ENCODE assay signal across 17 cellular contexts in the genomic region with DNA sequence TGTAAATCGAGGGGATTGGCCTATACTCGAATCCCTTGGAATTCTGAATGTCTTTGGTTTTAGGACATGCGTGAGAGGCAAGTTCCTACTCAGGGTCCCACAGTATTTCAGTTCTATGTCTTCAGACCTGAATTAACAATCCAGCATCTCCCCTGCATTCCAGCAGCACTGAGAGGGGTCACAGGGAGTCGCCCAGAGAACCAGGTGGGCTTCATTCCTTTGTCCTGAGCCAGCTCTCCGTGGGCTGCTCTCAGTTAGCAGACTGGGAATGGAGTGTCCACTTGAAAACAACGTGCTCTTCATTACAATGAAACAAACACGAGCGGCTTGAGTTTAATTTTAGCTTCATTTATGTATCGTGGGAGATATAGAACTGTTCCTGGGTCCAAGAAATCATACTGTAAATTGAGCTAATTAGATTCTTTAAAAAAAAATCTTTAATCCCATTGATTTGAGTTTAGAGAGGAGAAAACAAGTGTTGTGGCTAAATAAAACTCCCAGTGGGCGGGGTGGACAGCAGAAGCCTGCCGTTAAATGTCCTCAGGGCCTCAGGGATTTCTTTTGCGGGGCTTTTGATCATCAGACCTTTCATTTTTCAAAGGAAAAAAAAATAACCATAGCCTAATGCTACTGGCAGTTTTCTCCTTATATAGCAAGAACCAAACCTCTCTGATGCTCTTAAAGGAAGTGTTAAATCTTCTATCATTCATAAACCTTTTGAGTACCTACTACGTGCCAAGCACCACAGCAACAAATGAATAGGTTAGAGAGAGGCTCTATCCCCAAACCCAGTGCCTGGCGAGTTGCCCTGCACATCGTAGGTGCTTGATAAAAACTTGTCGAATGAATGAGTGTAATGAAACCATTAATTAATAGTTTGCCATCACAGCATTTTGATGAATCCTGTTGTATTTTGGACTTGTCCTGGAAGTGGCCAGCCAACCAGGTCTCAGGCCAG.
A peak's percentile ranks its signal among the peaks of the same experiment; 100 is the strongest.
DNase-seq lines count a peak whose midpoint lies in the region; ATAC-seq and TF ChIP-seq lines count a peak whose summit lies in the region.
"Had no signal": no experiment of that assay in that cellular context is flagged by ENCODE, and none has a peak within 500 bp of the region (broad histone marks: within the 10 kb centered on the region; RNA-seq: fewer than 3 reads in every experiment).

No MANE protein-coding gene starts in this region.

- H3K4me1 Mint-ChIP-seq in CD8-positive, alpha-beta T cell (ENCODE audit: low read depth): peaks cover 57% of the 10 kb centered on the region
- H3K4me1 Mint-ChIP-seq in neural progenitor cell: peaks cover 54% of the 10 kb centered on the region

- no peak overlapping the region for H3K9ac ChIP-seq in neural progenitor cell

- no peaks in the 10 kb centered on the region for H4K20me1 ChIP-seq in neural progenitor cell (ENCODE audit: low read depth)

- peaks cover 4% of the 10 kb centered on the region for H3K36me3 Mint-ChIP-seq in CD8-positive, alpha-beta T cell
- H3K36me3 Mint-ChIP-seq in neural progenitor cell: peaks cover 3% of the 10 kb centered on the region
- H3K36me3 Mint-ChIP-seq: IgD-negative memory B cell had no signal

- H2AFZ ChIP-seq in neural progenitor cell (replicated peaks): no peak overlapping the region

- no peaks in the 10 kb centered on the region for H3K9me3 Mint-ChIP-seq in CD8-positive, alpha-beta T cell
- no peaks in the 10 kb centered on the region for H3K9me3 Mint-ChIP-seq in neural progenitor cell
- H3K9me3 Mint-ChIP-seq: IgD-negative memory B cell had no signal

- no peak overlapping the region for H3K4me2 ChIP-seq in neural progenitor cell

- H3F3A ChIP-seq in neural progenitor cell (ENCODE audit: low read depth): peaks cover 4% of the 10 kb centered on the region

- no peak overlapping the region for H3K4me3 ChIP-seq in CD8-positive, alpha-beta T cell (ENCODE audit: low read depth, low read length)
- H3K4me3 ChIP-seq in ectodermal cell (ENCODE audit: insufficient read depth, low read depth, low read length) (no peak overlapping the region), neural progenitor cell (no peak overlapping the region)
- H3K4me3 ChIP-seq: lung, testis had no signal

- no peaks in the 10 kb centered on the region for H3K27me3 Mint-ChIP-seq in CD8-positive, alpha-beta T cell (ENCODE audit: low read depth)
- peaks cover 6% of the 10 kb centered on the region for H3K27me3 Mint-ChIP-seq in neural progenitor cell (ENCODE audit: insufficient read depth, low read depth)
- H3K27me3 Mint-ChIP-seq: IgD-negative memory B cell had no signal

- no peaks in the 10 kb centered on the region for H3K27me3 ChIP-seq in CD8-positive, alpha-beta T cell (ENCODE audit: insufficient read depth, low read length)
- no peaks in the 10 kb centered on the region for H3K27me3 ChIP-seq in ectodermal cell (ENCODE audit: control insufficient read depth, insufficient read depth, low read length, poor library complexity, severe bottlenecking)
- H3K27me3 ChIP-seq in neural progenitor cell: no peaks in the 10 kb centered on the region
- H3K27me3 ChIP-seq: testis had no signal

- no peak for ATAC-seq in CD8-positive, alpha-beta T cell

- H3K79me2 ChIP-seq in neural progenitor cell (ENCODE audit: low read depth): no peaks in the 10 kb centered on the region

- 74 to 80% methylated on average over 16 of the region's 16 CpGs for WGBS in ectodermal cell, 2 experiments

- no peak for DNase-seq in CD8-positive, alpha-beta T cell
- DNase-seq in NAMALWA (ENCODE audit: low spot score): peak; percentile 9
- peak; percentile 20 for DNase-seq in neural progenitor cell (ENCODE audit: low spot score)
- DNase-seq in NCI-H2196 (lab: John Stamatoyannopoulos, UW; ENCODE audit: unreplicated experiment): no peak
- DNase-seq in activated effector memory CD4-positive, alpha-beta T cell treated with Interleukin-2 at 50 U/mL for 16 hours: no peak
- no peak for DNase-seq in MV-4-11 (lab: John Stamatoyannopoulos, UW)
- no peak for DNase-seq in NCI-H774 (lab: John Stamatoyannopoulos, UW)
- DNase-seq: activated CD4-positive, alpha-beta T cell treated with anti-CD3 and anti-CD28 coated beads, Interleukin-2, amount 50 U/mL, for 48 hours; DMS53; NCI-H1436 treated with DMSO at 0.1 percent for 48 hours; NCI-H526; stimulated activated CD4-positive, alpha-beta T cell treated with anti-CD3 and anti-CD28 coated beads, Interleukin-12 subunit alpha, Interleukin-12 subunit beta, amount 100 ng/mL, for 4 hours; T-helper 9 cell; testis had no signal

- no peak overlapping the region for H3K4me3 Mint-ChIP-seq in CD8-positive, alpha-beta T cell
- H3K4me3 Mint-ChIP-seq in neural progenitor cell: no peak overlapping the region

- no peaks in the 10 kb centered on the region for H3K36me3 ChIP-seq in CD8-positive, alpha-beta T cell (ENCODE audit: insufficient read depth, low read length)
- no peaks in the 10 kb centered on the region for H3K36me3 ChIP-seq in ectodermal cell (ENCODE audit: control insufficient read depth, insufficient read depth, low read length)
- no peaks in the 10 kb centered on the region for H3K36me3 ChIP-seq in neural progenitor cell

- intact Hi-C loops in CD8-positive, alpha-beta T cell (cut with DNase I, micrococcal nuclease): no loop called here

- POLR2A ChIA-PET in CD8-positive, alpha-beta T cell (lab: Charles Lee): no interaction called here

- CTCF ChIA-PET in CD8-positive, alpha-beta T cell (lab: Charles Lee): no interaction called here

- H3K27ac ChIP-seq in CD8-positive, alpha-beta T cell (ENCODE audit: low read depth, low read length): no peak overlapping the region
- H3K27ac ChIP-seq in ectodermal cell (ENCODE audit: insufficient read depth, low read depth, low read length, poor library complexity, severe bottlenecking): peak overlapping the region; percentile 2
- no peak overlapping the region for H3K27ac ChIP-seq in neural progenitor cell
- H3K27ac ChIP-seq: testis had no signal

- H3K27ac Mint-ChIP-seq in CD8-positive, alpha-beta T cell: peak overlapping the region; percentile 45
- no peak overlapping the region for H3K27ac Mint-ChIP-seq in neural progenitor cell

- H3K4me1 ChIP-seq in CD8-positive, alpha-beta T cell (ENCODE audit: insufficient read depth, low read length): no peaks in the 10 kb centered on the region
- no peaks in the 10 kb centered on the region for H3K4me1 ChIP-seq in ectodermal cell (ENCODE audit: control insufficient read depth, insufficient read depth, low read length)
- peaks cover 15% of the 10 kb centered on the region for H3K4me1 ChIP-seq in neural progenitor cell

- no peaks in the 10 kb centered on the region for H3K9me3 ChIP-seq in CD8-positive, alpha-beta T cell (ENCODE audit: low read length)
- H3K9me3 ChIP-seq in ectodermal cell (ENCODE audit: control insufficient read depth, low read length): no peaks in the 10 kb centered on the region
- no peaks in the 10 kb centered on the region for H3K9me3 ChIP-seq in neural progenitor cell (ENCODE audit: low read depth)
- H3K9me3 ChIP-seq: testis had no signal

- TF ChIP-seq CTCF in CD8-positive, alpha-beta T cell (IDR thresholded peaks at IDR 0.05): no peak
- no peak for TF ChIP-seq CTCF in neural progenitor cell (IDR thresholded peaks at IDR 0.05)

Comparison
In these comparisons a context has a peak if more than half of its experiments do, and no peak if none do; other contexts are left out.
1. DNase-seq: peak in NAMALWA (single experiment) and neural progenitor cell (single experiment); none in CD8-positive, alpha-beta T cell (0 of 7), NCI-H2196 (single experiment), activated effector memory CD4-positive, alpha-beta T cell treated with Interleukin-2 at 50 U/mL for 16 hours (single experiment), MV-4-11 (single experiment) and NCI-H774 (single experiment).